In genomic region chr3:122067214-122067550, GRCh38 we compare ENCODE assay signal across 12 cellular contexts. TPM values are rescaled to one million over a fixed set of nuclear protein-coding genes. Genes with fewer than 3 reads are reported as not detected.
DNase-seq lines count a peak whose midpoint lies in the region; ATAC-seq, FAIRE-seq and TF ChIP-seq lines count a peak whose summit lies in the region.
"Had no signal": no experiment of that assay in that cellular context is flagged by ENCODE, and none has a peak within 500 bp of the region (broad histone marks: within the 10 kb centered on the region; RNA-seq: fewer than 3 reads in every experiment).

No MANE protein-coding gene starts in this region.

- H3K9me2 ChIP-seq in hepatocyte (replicated peaks; ENCODE audit: insufficient read depth), result no peaks in the 10 kb centered on the region

- no peaks in the 10 kb centered on the region for H3K79me2 ChIP-seq in hepatocyte

- H4K20me1 ChIP-seq in hepatocyte (ENCODE audit: insufficient read depth, poor library complexity, severe bottlenecking), result no peaks in the 10 kb centered on the region

- H2AFZ ChIP-seq in hepatocyte, result no peak overlapping the region

- H3K4me2 ChIP-seq in hepatocyte, result no peak overlapping the region

- no peaks in the 10 kb centered on the region for H3K36me3 ChIP-seq in hepatocyte (replicated peaks; ENCODE audit: insufficient read depth, low read depth)
- H3K36me3 ChIP-seq in endodermal cell (ENCODE audit: control insufficient read depth, insufficient read depth, low read length), result no peaks in the 10 kb centered on the region

- DNase-seq in GM12864 (ENCODE audit: low read depth) (no peak), activated B cell treated with CpG ODN at 0.5 μM for 24 hours (no peak), NCI-H1930 (lab: John Stamatoyannopoulos, UW) (no peak), RCC 7860 (ENCODE audit: low spot score) (no peak), hepatocyte (ENCODE audit: low spot score) (no peak), endodermal cell (no peak)
- DNase-seq: islet precursor cell, NCI-H82 had no signal

- no peaks in the 10 kb centered on the region for H3K36me3 Mint-ChIP-seq in activated B cell treated with CpG ODN at 0.5 μM for 24 hours (ENCODE audit: low read depth)
- H3K36me3 Mint-ChIP-seq in endodermal cell (ENCODE audit: low read depth), result no peaks in the 10 kb centered on the region

- H3K27ac ChIP-seq in hepatocyte (no peak overlapping the region), endodermal cell (ENCODE audit: low read depth, low read length) (no peak overlapping the region)

- H3K9me3 ChIP-seq in hepatocyte (ENCODE audit: low read depth) (no peaks in the 10 kb centered on the region), endodermal cell (ENCODE audit: control insufficient read depth, low read length) (peaks cover 6% of the 10 kb centered on the region)

- H3K4me3 ChIP-seq in GM12864 (ENCODE audit: low read depth, low read length) (peak overlapping the region; percentile 28; the same call in 1 of the 2 replicates), hepatocyte (no peak overlapping the region), endodermal cell (ENCODE audit: low read length) (no peak overlapping the region)

- H3K9me3 Mint-ChIP-seq in activated B cell treated with CpG ODN at 0.5 μM for 24 hours, result no peaks in the 10 kb centered on the region
- H3K9me3 Mint-ChIP-seq in endodermal cell, result peaks cover 5% of the 10 kb centered on the region

- ATAC-seq in GM21447 (IDR thresholded peaks at IDR 0.05; ENCODE audit: unreplicated experiment), result peak; percentile 63
- ATAC-seq in HG03442 (IDR thresholded peaks at IDR 0.05; ENCODE audit: unreplicated experiment), result peak; percentile 46
- ATAC-seq in activated B cell treated with CpG ODN at 0.5 μM for 24 hours (ENCODE audit: low read depth), result peak; percentile 35

- H3K4me1 Mint-ChIP-seq in activated B cell treated with CpG ODN at 0.5 μM for 24 hours, result peaks cover 59% of the 10 kb centered on the region
- peaks cover 9% of the 10 kb centered on the region for H3K4me1 Mint-ChIP-seq in endodermal cell

- H3K27me3 ChIP-seq in hepatocyte (no peaks in the 10 kb centered on the region), endodermal cell (ENCODE audit: control insufficient read depth, insufficient read depth, low read length, poor library complexity, severe bottlenecking) (no peaks in the 10 kb centered on the region)

- 88% methylated on average over 5 of the region's 5 CpGs for WGBS in hepatocyte (ENCODE audit: low lambda C conversion rate, missing lambda C conversion rate)
- WGBS in endodermal cell (ENCODE audit: insufficient coverage in 1 of 2, insufficient read length in 1 of 2), 2 experiments, result 87 to 94% methylated on average over 5 of the region's 5 CpGs

- POLR2A ChIA-PET in activated B cell treated with CpG ODN at 0.5 μM for 24 hours (lab: Charles Lee), result interaction anchor here (0.9 kb wide), 1 partner anchor 10 kb away, joined by 5 read pairs; no protein-coding TSS in a partner anchor

- no peak for FAIRE-seq in RCC 7860 (lab: Jason Lieb, UNC)
- FAIRE-seq: D721Med had no signal

- no peak for TF ChIP-seq CTCF in GM12864 (IDR thresholded peaks at IDR 0.05; ENCODE audit: low read depth, low read length, missing control alignments)
- TF ChIP-seq CTCF in activated B cell treated with CpG ODN at 0.5 μM for 24 hours (IDR thresholded peaks at IDR 0.05), result no peak
- TF ChIP-seq CTCF in hepatocyte (IDR thresholded peaks at IDR 0.05; ENCODE audit: poor library complexity), result no peak
- TF ChIP-seq CTCF in endodermal cell (conservative IDR thresholded peaks at IDR 0.05), result no peak

- peak overlapping the region; percentile 54 for H3K4me3 Mint-ChIP-seq in activated B cell treated with CpG ODN at 0.5 μM for 24 hours
- no peak overlapping the region for H3K4me3 Mint-ChIP-seq in endodermal cell

- H3K9ac ChIP-seq in endodermal cell (ENCODE audit: extremely low read depth, low read length, poor library complexity, severe bottlenecking), result no peak overlapping the region

- no peaks in the 10 kb centered on the region for H3K4me1 ChIP-seq in hepatocyte (ENCODE audit: insufficient read depth)
- H3K4me1 ChIP-seq in endodermal cell (ENCODE audit: control insufficient read depth, insufficient read depth, low read length), result no peaks in the 10 kb centered on the region

- H3K27ac Mint-ChIP-seq in activated B cell treated with CpG ODN at 0.5 μM for 24 hours, result peak overlapping the region; percentile 72
- no peak overlapping the region for H3K27ac Mint-ChIP-seq in endodermal cell
- H3K27ac Mint-ChIP-seq: progenitor cell of endocrine pancreas had no signal

- intact Hi-C loops in activated B cell treated with CpG ODN at 0.5 μM for 24 hours (cut with micrococcal nuclease), result loop anchor here (1.0 kb wide), 1 partner anchor 12 kb away; the partner anchor contains the start of gene CD86

- CTCF ChIA-PET in activated B cell treated with CpG ODN at 0.5 μM for 24 hours (lab: Charles Lee), result no interaction called here

- H3K27me3 Mint-ChIP-seq in activated B cell treated with CpG ODN at 0.5 μM for 24 hours (no peaks in the 10 kb centered on the region), endodermal cell (ENCODE audit: insufficient read depth) (no peaks in the 10 kb centered on the region)

RNA-seq across cellular contexts. Expression of gene CD86, which starts 12.0 kb away (rescaled TPM):
- total RNA-seq in activated B cell treated with CpG ODN at 0.5 μM for 24 hours (31.2 and 31.7 TPM in 2 replicates), hepatocyte (0.56 TPM in 1 of 2 replicates, not detected in the other), endodermal cell (not detected)
- polyA plus RNA-seq in hepatocyte, result 0.13 TPM in 1 of 2 replicates, not detected in the other
- not detected for polyA plus RNA-seq in endodermal cell (2013, experiment 1 of 2)
- polyA plus RNA-seq in endodermal cell (2013, experiment 2 of 2), result not detected
- total RNA-seq: progenitor cell of endocrine pancreas had no signal

RNA-seq across cellular contexts. Expression of gene ILDR1, which starts 45.1 kb away (rescaled TPM):
- total RNA-seq in activated B cell treated with CpG ODN at 0.5 μM for 24 hours, result 1.3 and 1.4 TPM in 2 replicates
- total RNA-seq in hepatocyte, result 1.5 and 2.0 TPM in 2 replicates
- 1.8 and 2.3 TPM in 2 replicates for polyA plus RNA-seq in hepatocyte
- 1 to 10 TPM; 2.0 to 3.6 TPM for total RNA-seq in endodermal cell
- 0.14 TPM for polyA plus RNA-seq in endodermal cell (2013, experiment 1 of 2)
- polyA plus RNA-seq in endodermal cell (2013, experiment 2 of 2), result not detected

Comparison
In these comparisons a context has a peak if more than half of its experiments do, and no peak if none do; other contexts are left out.
1. RNA of gene CD86, which starts 12.0 kb away (total RNA-seq): 31.2 to 31.7 TPM in activated B cell treated with CpG ODN at 0.5 μM for 24 hours; not detected in endodermal cell and 0.56 TPM in hepatocyte; every median in the first group is over 10 times any median in the second.
2. Peak in every context shown above with its lines, with median percentiles within 50 percentile points of each other: ATAC-seq.